In genomic region chr2:169109502-169110409, GRCh38 we compare ENCODE assay signal across 8 cellular contexts. TPM values are rescaled to one million over a fixed set of nuclear protein-coding genes. Genes with fewer than 3 reads are reported as not detected.
A peak's percentile ranks its signal among the peaks of the same experiment; 100 is the strongest.
DNase-seq lines count a peak whose midpoint lies in the region; ATAC-seq and TF ChIP-seq lines count a peak whose summit lies in the region.

No MANE protein-coding gene starts in this region.

- peak; percentile 59 to 91 (median 81) for TF ChIP-seq CTCF in heart right ventricle (IDR thresholded peaks at IDR 0.05)
- peak; percentile 65 to 90 (median 86) for TF ChIP-seq CTCF in prostate gland (IDR thresholded peaks at IDR 0.05)

- intact Hi-C loops in heart right ventricle (cut with DNase I) (loop anchor here in 6 of 10 donors (1.0 to 10.0 kb wide), 6 partner anchors 31 to 288 kb away; no protein-coding TSS in a partner anchor), prostate gland (cut with DNase I) (no loop called here)

- H3K4me1 ChIP-seq in heart right ventricle (peaks cover 0 to 52% (median 0%) of the 10 kb centered on the region in 9 donors), prostate gland (replicated peaks) (no peaks in the 10 kb centered on the region)

- WGBS in heart right ventricle, 2 donors: 44 to 46% methylated on average over 21 of the region's 21 CpGs
- WGBS in prostate gland: 50% methylated on average over 21 of the region's 21 CpGs

- H3K9me3 ChIP-seq in heart right ventricle (no peaks in the 10 kb centered on the region), prostate gland (no peaks in the 10 kb centered on the region)

- TF ChIP-seq POLR2A in prostate gland (IDR thresholded peaks at IDR 0.05): no peak

- H3K27me3 ChIP-seq in heart right ventricle: no peaks in the 10 kb centered on the region
- no peaks in the 10 kb centered on the region for H3K27me3 ChIP-seq in prostate gland (replicated peaks; ENCODE audit: insufficient read depth)

- no peaks in the 10 kb centered on the region for H3K36me3 ChIP-seq in heart right ventricle
- no peaks in the 10 kb centered on the region for H3K36me3 ChIP-seq in prostate gland

- DNase-seq in CMK (ENCODE audit: low read depth) (peak; percentile 49), M059J (ENCODE audit: low read depth) (peak; percentile 63), SKM-1 treated with dmso at 0.1 percent for 144 hours (lab: John Stamatoyannopoulos, UW; ENCODE audit: unreplicated experiment) (peak; percentile 46), heart right ventricle (peak; percentile 56 to 71), prostate gland (ENCODE audit: low spot score) (peak; percentile 82)
- DNase-seq in activated naive CD8-positive, alpha-beta T cell treated with anti-CD3 and anti-CD28 coated beads, Interleukin-2, amount 50 U/mL, for 16 hours (ENCODE audit: low read depth, low spot score): peak; percentile 43

- H3K27ac ChIP-seq in heart right ventricle (no peak overlapping the region), prostate gland (no peak overlapping the region)

- peak; percentile 41 for ATAC-seq in GM21526 (IDR thresholded peaks at IDR 0.05; ENCODE audit: low FRiP score, unreplicated experiment)
- ATAC-seq in heart right ventricle: peak; percentile 73 to 91 (median 84)
- no peak for ATAC-seq in HG03565 (IDR thresholded peaks at IDR 0.05; ENCODE audit: unreplicated experiment)

- no peak overlapping the region for H3K4me3 ChIP-seq in heart right ventricle
- H3K4me3 ChIP-seq in prostate gland: no peak overlapping the region

RNA-seq across cellular contexts. Expression of gene DHRS9, which starts 40.4 kb away (rescaled TPM):
- total RNA-seq in M059J (2014; rRNA removed; shearing (Covaris generic)): not detected in 2 replicates
- total RNA-seq in heart right ventricle (10 to 100 TPM in 1 of 10 donors, 1 to 10 TPM in 5, under 1 TPM in 4; 0.17 to 10.4 (median 1.5) TPM), prostate gland (under 1 TPM; 0.32 to 0.34 TPM)
- polyA plus RNA-seq in heart right ventricle: 10 to 100 TPM in 1 of 2 donors, under 1 TPM in 1; 0.73 to 10.4 TPM
